Comparison of ENCODE assay signal across 25 cellular contexts in the genomic region with DNA sequence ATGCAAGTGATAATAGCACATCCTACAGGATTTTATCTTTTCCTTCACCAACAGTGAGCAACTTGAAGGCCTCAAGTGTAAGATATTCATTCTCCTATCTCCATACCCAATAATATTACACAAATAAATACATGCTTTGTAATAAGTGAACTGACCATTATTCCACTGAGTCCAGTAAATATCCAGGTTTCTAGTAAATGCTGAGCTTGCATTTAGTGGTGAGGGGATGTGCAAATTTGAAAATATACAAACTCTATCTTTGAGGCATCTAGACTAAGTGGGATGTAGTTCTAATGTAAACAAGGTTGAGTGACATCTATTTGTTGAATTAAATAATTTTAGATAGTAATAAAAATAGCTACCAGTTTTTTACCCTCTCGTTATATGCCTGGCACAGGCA.
A peak's percentile ranks its signal among the peaks of the same experiment; 100 is the strongest.
DNase-seq lines count a peak whose midpoint lies in the region; ATAC-seq, FAIRE-seq and TF ChIP-seq lines count a peak whose summit lies in the region.
"Had no signal": no experiment of that assay in that cellular context is flagged by ENCODE, and none has a peak within 500 bp of the region (broad histone marks: within the 10 kb centered on the region; RNA-seq: fewer than 3 reads in every experiment).

No MANE protein-coding gene starts in this region.

- TF ChIP-seq POLR2A in HepG2 (IDR thresholded peaks at IDR 0.05; ENCODE audit: insufficient read depth in 1 of 2, low read depth in 2 of 2, low read length in 2 of 2), result no peak
- no peak for TF ChIP-seq POLR2A in right lobe of liver (IDR thresholded peaks at IDR 0.05)
- TF ChIP-seq POLR2A in K562 (conservative IDR thresholded peaks at IDR 0.05), result no peak

- H3K4me2 ChIP-seq in HepG2 (ENCODE audit: low read depth, low read length) (no peak overlapping the region), K562 (ENCODE audit: insufficient read depth, low read length) (no peak overlapping the region), mammary epithelial cell (ENCODE audit: insufficient read depth, low read depth, low read length) (no peak overlapping the region)
- H3K4me2 ChIP-seq: BLaER1 had no signal

- FAIRE-seq in HepG2 (lab: Jason Lieb, UNC), result no peak
- FAIRE-seq in K562 (lab: Jason Lieb, UNC), result no peak
- FAIRE-seq: GM12878, GM12892, GM18507, GM19239 had no signal

- no peaks in the 10 kb centered on the region for H3K36me3 ChIP-seq in HepG2 (replicated peaks in 1 of 2; ENCODE audit: control insufficient read depth in 1 of 2, insufficient read depth in 2 of 2, low read length in 2 of 2)
- no peaks in the 10 kb centered on the region for H3K36me3 ChIP-seq in right lobe of liver
- no peaks in the 10 kb centered on the region for H3K36me3 ChIP-seq in K562 (ENCODE audit: control insufficient read depth, insufficient read depth, low read length)
- no peaks in the 10 kb centered on the region for H3K36me3 ChIP-seq in mammary epithelial cell (ENCODE audit: insufficient read depth, low read length)
- H3K36me3 ChIP-seq: BE2C, BLaER1 had no signal

- no peak overlapping the region for H3K27ac ChIP-seq in HepG2 (ENCODE audit: extremely low read length, insufficient read depth, low read length)
- no peak overlapping the region for H3K27ac ChIP-seq in right lobe of liver
- no peak overlapping the region for H3K27ac ChIP-seq in K562 (ENCODE audit: extremely low read depth, low read depth, low read length)
- no peak overlapping the region for H3K27ac ChIP-seq in mammary epithelial cell (ENCODE audit: insufficient read depth, low read depth, low read length)
- H3K27ac ChIP-seq: 22Rv1, BLaER1 had no signal

- H4K20me1 ChIP-seq in HepG2 (ENCODE audit: insufficient read depth, low read length) (no peaks in the 10 kb centered on the region), K562 (replicated peaks; ENCODE audit: control insufficient read depth, insufficient read depth, low read length) (no peaks in the 10 kb centered on the region), mammary epithelial cell (ENCODE audit: insufficient read depth, low read length) (no peaks in the 10 kb centered on the region)
- H4K20me1 ChIP-seq: BLaER1 had no signal

- CTCF ChIA-PET in HepG2 (lab: Yijun Ruan, JAX; ENCODE audit: low intra/inter-chr PET ratio, low total read pairs), result no interaction called here
- CTCF ChIA-PET in K562 (lab: Yijun Ruan, JAX; ENCODE audit: low intra/inter-chr PET ratio), result no interaction called here
- CTCF ChIA-PET in mammary epithelial cell (lab: Charles Lee; ENCODE audit: low non-redundant PET), result no interaction called here

- peaks cover 9% of the 10 kb centered on the region; the same call in 1 of the 2 replicates for H3K9me3 ChIP-seq in HepG2 (ENCODE audit: low read length)
- H3K9me3 ChIP-seq in right lobe of liver, result no peaks in the 10 kb centered on the region
- H3K9me3 ChIP-seq in K562 (replicated peaks; ENCODE audit: control insufficient read depth, insufficient read depth, low read depth, low read length), result no peaks in the 10 kb centered on the region
- no peaks in the 10 kb centered on the region for H3K9me3 ChIP-seq in mammary epithelial cell (replicated peaks; ENCODE audit: insufficient read depth, low read length)
- H3K9me3 ChIP-seq: BE2C, BLaER1 had no signal

- WGBS in HepG2 (ENCODE audit: low lambda C conversion rate), result 0% methylated on average over 1 of the region's 1 CpG
- 63% methylated on average over 1 of the region's 1 CpG for WGBS in right lobe of liver (ENCODE audit: insufficient coverage, low coverage, low lambda C conversion rate, missing lambda C conversion rate)
- 8% methylated on average over 1 of the region's 1 CpG for WGBS in K562 (ENCODE audit: insufficient coverage, low coverage, missing lambda C conversion rate)
- 31% methylated on average over 1 of the region's 1 CpG for WGBS in mammary epithelial cell (ENCODE audit: low coverage, missing lambda C conversion rate)

- BruUV-seq in HepG2 (replicated peaks; lab: Mats Ljungman, UMichigan), result no TSS peak
- no TSS peak for BruUV-seq in K562 (replicated peaks; lab: Mats Ljungman, UMichigan)
- no TSS peak for BruUV-seq in mammary epithelial cell (replicated peaks; lab: Mats Ljungman, UMichigan)

- H3K4me3 ChIP-seq in HepG2 (replicated peaks in 1 of 3; ENCODE audit: insufficient read depth in 1 of 3, low read depth in 2 of 3, low read length in 3 of 3) (no peak overlapping the region), right lobe of liver (no peak overlapping the region), K562 (no peak overlapping the region), mammary epithelial cell (replicated peaks in 1 of 3; ENCODE audit: insufficient read depth in 1 of 3, low read depth in 2 of 3, low read length in 3 of 3) (no peak overlapping the region)
- H3K4me3 ChIP-seq: BLaER1, GM12878 had no signal

- no peak overlapping the region for H2AFZ ChIP-seq in HepG2 (ENCODE audit: low read length)
- H2AFZ ChIP-seq in K562 (ENCODE audit: low read depth, low read length), result no peak overlapping the region
- no peak overlapping the region for H2AFZ ChIP-seq in mammary epithelial cell (ENCODE audit: low read depth, low read length)

- no peak for DNase-seq in HepG2 (ENCODE audit: low spot score)
- DNase-seq in right lobe of liver, result no peak
- DNase-seq in K562 (ENCODE audit: extremely low read depth in 1 of 4, low spot score in 3 of 4), result no peak
- no peak for DNase-seq in mammary epithelial cell
- DNase-seq: ACHN; BE2C; C1 segment of cervical spinal cord; CD4-positive, alpha-beta memory T cell; CD4-positive, CD25-positive, alpha-beta regulatory T cell; CD8-positive, alpha-beta memory T cell; COR-L47; DMS 273 treated with DMSO at 0.1 percent for 48 hours; DMS153; DMS53; DMS79; DND-41; EL; GDM1 had no signal

- no peak for TF ChIP-seq EP300 in HepG2 (IDR thresholded peaks at IDR 0.05; ENCODE audit: low read depth in 2 of 2, low read length in 2 of 2)
- TF ChIP-seq EP300 in HepG2 (CRISPR knock-in tag; IDR thresholded peaks at IDR 0.05; ENCODE audit: borderline replicate concordance), result no peak
- no peak for TF ChIP-seq EP300 in K562 (IDR thresholded peaks at IDR 0.05; ENCODE audit: low read length)

- TF ChIP-seq CTCF in HepG2 (CRISPR knock-in tag; IDR thresholded peaks at IDR 0.05) (no peak), right lobe of liver (IDR thresholded peaks at IDR 0.05) (no peak), K562 (IDR thresholded peaks at IDR 0.05 in 2 of 3, conservative IDR thresholded peaks at IDR 0.05 in 1 of 3; ENCODE audit: insufficient read depth in 2 of 3, low read depth in 1 of 3, low read length in 3 of 3) (no peak), mammary epithelial cell (conservative IDR thresholded peaks at IDR 0.05 in 1 of 2, IDR thresholded peaks at IDR 0.05 in 1 of 2; ENCODE audit: extremely low read depth in 1 of 2, insufficient read depth in 1 of 2, low read depth in 1 of 2, low read length in 2 of 2) (no peak)

- dilution Hi-C loops in mammary epithelial cell (cut with HindIII; ENCODE audit: low sequenced_read_pairs), result no loop called here

- ATAC-seq in HepG2 (no peak), right lobe of liver (no peak), K562 (no peak), GM19395 (IDR thresholded peaks at IDR 0.05; ENCODE audit: unreplicated experiment) (no peak)
- ATAC-seq: GM12878 had no signal

- H3K9ac ChIP-seq in HepG2 (ENCODE audit: insufficient read depth, low read depth, low read length) (no peak overlapping the region), K562 (ENCODE audit: insufficient read depth in 1 of 2, low read depth in 2 of 2, low read length in 2 of 2) (no peak overlapping the region), mammary epithelial cell (ENCODE audit: insufficient read depth, low read length) (no peak overlapping the region)
- H3K9ac ChIP-seq: BLaER1 had no signal

- in situ Hi-C loops in HepG2 (cut with HindIII; ENCODE audit: extremely low pct_ligation_motif_present, low pct_unique_long_range_greater_than_20kb), result no loop called here
- in situ Hi-C loops in K562 (cut with MboI), result no loop called here
- in situ Hi-C loops in mammary epithelial cell (cut with MboI; ENCODE audit: low sequenced_read_pairs in 2 of 2), result no loop called here

- intact Hi-C loops in HepG2 (cut with micrococcal nuclease; ENCODE audit: unreplicated experiment), result no loop called here
- intact Hi-C loops in right lobe of liver (cut with DNase I), result no loop called here
- intact Hi-C loops in K562 (cut with micrococcal nuclease), result no loop called here
- intact Hi-C loops in mammary epithelial cell (cut with micrococcal nuclease), result no loop called here

- H3K79me2 ChIP-seq in HepG2 (ENCODE audit: insufficient read depth, low read length) (no peaks in the 10 kb centered on the region), K562 (ENCODE audit: control insufficient read depth, insufficient read depth, low read length) (no peaks in the 10 kb centered on the region), mammary epithelial cell (ENCODE audit: insufficient read depth, low read length) (no peaks in the 10 kb centered on the region)

- H3K27me3 ChIP-seq in HepG2 (ENCODE audit: control insufficient read depth in 1 of 2, insufficient read depth in 2 of 2, low read length in 2 of 2) (no peaks in the 10 kb centered on the region), right lobe of liver (no peaks in the 10 kb centered on the region), K562 (ENCODE audit: control insufficient read depth in 2 of 2, insufficient read depth in 2 of 2, low read length in 2 of 2) (no peaks in the 10 kb centered on the region), mammary epithelial cell (ENCODE audit: insufficient read depth, low read length) (peaks cover 1% of the 10 kb centered on the region)
- H3K27me3 ChIP-seq: BE2C, BLaER1 had no signal

- TF ChIP-seq RAD21 in HepG2 (CRISPR knock-in tag; IDR thresholded peaks at IDR 0.05) (no peak), K562 (CRISPR knock-in tag; conservative IDR thresholded peaks at IDR 0.05 in 1 of 2, IDR thresholded peaks at IDR 0.05 in 1 of 2) (no peak)

- POLR2A ChIA-PET in HepG2 (lab: Yijun Ruan, JAX) (no interaction called here), K562 (lab: Yijun Ruan, JAX) (no interaction called here)

- no peaks in the 10 kb centered on the region for H3K9me1 ChIP-seq in K562 (ENCODE audit: control insufficient read depth, insufficient read depth, low read length)

- H3K4me1 ChIP-seq in HepG2 (ENCODE audit: insufficient read depth, low read length) (no peaks in the 10 kb centered on the region), right lobe of liver (no peaks in the 10 kb centered on the region), K562 (replicated peaks in 1 of 2; ENCODE audit: control insufficient read depth in 2 of 2, insufficient read depth in 2 of 2, low read length in 2 of 2) (no peaks in the 10 kb centered on the region), mammary epithelial cell (ENCODE audit: insufficient read depth, low read length) (no peaks in the 10 kb centered on the region)
- H3K4me1 ChIP-seq: BE2C, BLaER1 had no signal

TF ChIP-seq in HepG2, 621 proteins besides CTCF, POLR2A, EP300 and RAD21 (continues in another document):
- peak; percentile 95 to 98 for TF ChIP-seq MAFK (conservative IDR thresholded peaks at IDR 0.05 in 1 of 2, IDR thresholded peaks at IDR 0.05 in 1 of 2; ENCODE audit: low read length in 2 of 2)
- TF ChIP-seq MAFF (IDR thresholded peaks at IDR 0.05; ENCODE audit: low read depth, low read length), result peak; percentile 97

TF ChIP-seq in K562, 482 proteins besides CTCF, POLR2A, EP300 and RAD21 (continues in another document):
- TF ChIP-seq SAFB2 (IDR thresholded peaks at IDR 0.05; ENCODE audit: borderline replicate concordance, low read depth, low read length, severe bottlenecking) (no peak), L3MBTL2 (IDR thresholded peaks at IDR 0.05) (no peak), ZNF316 (IDR thresholded peaks at IDR 0.05) (peak; percentile 58; the same call in 1 of the 2 replicates)
